ENCODE assay signal across 2 cellular contexts in the genomic region with DNA sequence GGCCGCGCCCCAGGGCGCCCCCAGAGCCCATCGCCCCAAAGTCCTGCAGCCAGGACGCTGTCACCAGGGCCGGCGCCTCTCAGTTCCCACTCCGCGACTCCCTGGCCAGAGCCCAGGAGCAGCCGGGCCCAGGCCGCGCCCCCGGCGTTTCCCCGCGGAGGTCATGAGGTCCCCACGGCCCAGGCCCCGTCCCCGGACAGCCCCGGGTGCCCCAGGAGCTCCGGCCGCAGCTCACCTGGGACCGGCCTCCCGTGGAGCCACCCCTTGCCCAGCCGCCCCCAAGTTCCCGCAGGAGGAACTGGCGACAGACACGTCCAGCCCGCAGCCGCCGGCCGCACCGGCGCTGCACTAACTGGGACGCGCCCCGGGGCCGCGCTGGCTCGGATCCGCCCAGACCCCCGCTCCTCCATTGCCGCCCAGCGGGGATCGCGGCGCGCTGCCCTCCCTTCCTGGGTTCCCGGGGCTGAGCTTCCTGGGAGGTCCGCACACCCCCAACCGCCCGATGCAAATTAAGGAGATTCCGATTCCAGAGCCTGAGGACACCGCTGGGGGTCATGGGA.
TF ChIP-seq lines count a peak whose summit lies in the region.

No MANE protein-coding gene starts in this region.

TF ChIP-seq in SK-N-SH, 30 proteins besides CTCF, POLR2A, EP300 and RAD21 (continued from another document):
- TF ChIP-seq USF1 (IDR thresholded peaks at IDR 0.05; ENCODE audit: borderline replicate concordance, low read depth), result no peak
TF ChIP-seq in SK-N-SH: peak in this region for 0.

TF ChIP-seq in SK-N-SH treated with all-trans-retinoic acid at 6 μM for 48 hours, 23 proteins besides CTCF, POLR2A, EP300 and RAD21 (continued from another document):
- TF ChIP-seq, protein P1, sequence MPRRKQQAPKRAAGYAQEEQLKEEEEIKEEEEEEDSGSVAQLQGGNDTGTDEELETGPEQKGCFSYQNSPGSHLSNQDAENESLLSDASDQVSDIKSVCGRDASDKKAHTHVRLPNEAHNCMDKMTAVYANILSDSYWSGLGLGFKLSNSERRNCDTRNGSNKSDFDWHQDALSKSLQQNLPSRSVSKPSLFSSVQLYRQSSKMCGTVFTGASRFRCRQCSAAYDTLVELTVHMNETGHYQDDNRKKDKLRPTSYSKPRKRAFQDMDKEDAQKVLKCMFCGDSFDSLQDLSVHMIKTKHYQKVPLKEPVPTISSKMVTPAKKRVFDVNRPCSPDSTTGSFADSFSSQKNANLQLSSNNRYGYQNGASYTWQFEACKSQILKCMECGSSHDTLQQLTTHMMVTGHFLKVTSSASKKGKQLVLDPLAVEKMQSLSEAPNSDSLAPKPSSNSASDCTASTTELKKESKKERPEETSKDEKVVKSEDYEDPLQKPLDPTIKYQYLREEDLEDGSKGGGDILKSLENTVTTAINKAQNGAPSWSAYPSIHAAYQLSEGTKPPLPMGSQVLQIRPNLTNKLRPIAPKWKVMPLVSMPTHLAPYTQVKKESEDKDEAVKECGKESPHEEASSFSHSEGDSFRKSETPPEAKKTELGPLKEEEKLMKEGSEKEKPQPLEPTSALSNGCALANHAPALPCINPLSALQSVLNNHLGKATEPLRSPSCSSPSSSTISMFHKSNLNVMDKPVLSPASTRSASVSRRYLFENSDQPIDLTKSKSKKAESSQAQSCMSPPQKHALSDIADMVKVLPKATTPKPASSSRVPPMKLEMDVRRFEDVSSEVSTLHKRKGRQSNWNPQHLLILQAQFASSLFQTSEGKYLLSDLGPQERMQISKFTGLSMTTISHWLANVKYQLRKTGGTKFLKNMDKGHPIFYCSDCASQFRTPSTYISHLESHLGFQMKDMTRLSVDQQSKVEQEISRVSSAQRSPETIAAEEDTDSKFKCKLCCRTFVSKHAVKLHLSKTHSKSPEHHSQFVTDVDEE (CRISPR knock-in tag; IDR thresholded peaks at IDR 0.05), result no peak
- no peak for TF ChIP-seq PPARA (CRISPR knock-in tag; IDR thresholded peaks at IDR 0.05; ENCODE audit: borderline replicate concordance)
- TF ChIP-seq OSR1 (CRISPR knock-in tag; IDR thresholded peaks at IDR 0.05), result no peak
- TF ChIP-seq, protein P2, sequence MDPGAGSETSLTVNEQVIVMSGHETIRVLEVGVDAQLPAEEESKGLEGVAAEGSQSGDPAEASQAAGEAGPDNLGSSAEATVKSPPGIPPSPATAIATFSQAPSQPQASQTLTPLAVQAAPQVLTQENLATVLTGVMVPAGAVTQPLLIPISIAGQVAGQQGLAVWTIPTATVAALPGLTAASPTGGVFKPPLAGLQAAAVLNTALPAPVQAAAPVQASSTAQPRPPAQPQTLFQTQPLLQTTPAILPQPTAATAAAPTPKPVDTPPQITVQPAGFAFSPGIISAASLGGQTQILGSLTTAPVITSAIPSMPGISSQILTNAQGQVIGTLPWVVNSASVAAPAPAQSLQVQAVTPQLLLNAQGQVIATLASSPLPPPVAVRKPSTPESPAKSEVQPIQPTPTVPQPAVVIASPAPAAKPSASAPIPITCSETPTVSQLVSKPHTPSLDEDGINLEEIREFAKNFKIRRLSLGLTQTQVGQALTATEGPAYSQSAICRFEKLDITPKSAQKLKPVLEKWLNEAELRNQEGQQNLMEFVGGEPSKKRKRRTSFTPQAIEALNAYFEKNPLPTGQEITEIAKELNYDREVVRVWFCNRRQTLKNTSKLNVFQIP (CRISPR knock-in tag; IDR thresholded peaks at IDR 0.05; ENCODE audit: borderline replicate concordance, low read depth), result no peak
- no peak for TF ChIP-seq ARNTL (CRISPR knock-in tag; IDR thresholded peaks at IDR 0.05; ENCODE audit: borderline replicate concordance, low read depth)
- TF ChIP-seq BACH2 (CRISPR knock-in tag; IDR thresholded peaks at IDR 0.05; ENCODE audit: borderline replicate concordance), result no peak
- TF ChIP-seq RARB (CRISPR knock-in tag; IDR thresholded peaks at IDR 0.05), result no peak
- TF ChIP-seq ISL1 (CRISPR knock-in tag; IDR thresholded peaks at IDR 0.05), result no peak
- TF ChIP-seq ESRRG (CRISPR knock-in tag; IDR thresholded peaks at IDR 0.05), result no peak
- TF ChIP-seq ZFP30 (CRISPR knock-in tag; IDR thresholded peaks at IDR 0.05), result no peak
